Comparison of ENCODE assay signal across 22 cellular contexts in the genomic region with DNA sequence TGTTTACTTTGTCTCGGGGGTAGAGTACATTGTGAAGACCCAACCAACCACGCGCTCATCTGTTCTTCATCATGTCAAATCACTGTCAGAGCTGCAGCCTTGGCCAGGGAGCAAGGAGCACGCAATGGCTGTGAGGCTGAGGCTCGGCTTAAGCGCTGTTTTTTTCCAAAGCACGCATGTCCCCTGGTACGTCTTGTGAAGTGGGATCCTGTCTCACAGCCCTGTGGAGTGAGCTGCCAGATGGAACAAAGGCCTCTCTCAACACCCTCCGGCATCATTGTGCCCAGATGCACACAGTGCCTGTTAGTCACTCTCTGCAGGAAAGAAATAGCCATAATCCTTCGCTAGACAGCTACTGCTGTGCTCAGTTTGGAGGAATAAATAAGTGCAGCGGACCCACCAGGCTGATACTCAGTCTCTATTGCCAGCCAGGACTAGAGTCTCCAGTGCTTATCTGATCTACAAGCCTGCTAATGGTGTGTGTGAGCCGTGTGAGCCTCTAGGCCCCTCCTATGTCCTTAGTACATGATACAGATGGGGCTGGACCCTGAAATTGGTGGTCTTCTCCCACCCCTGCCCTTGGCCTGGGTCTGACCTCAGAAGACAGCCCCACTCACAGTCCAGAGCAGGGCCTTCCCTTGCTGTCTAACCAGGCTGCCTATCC.
DNase-seq lines count a peak whose midpoint lies in the region; ATAC-seq and TF ChIP-seq lines count a peak whose summit lies in the region.
"Had no signal": no experiment of that assay in that cellular context is flagged by ENCODE, and none has a peak within 500 bp of the region (broad histone marks: within the 10 kb centered on the region; RNA-seq: fewer than 3 reads in every experiment).

No MANE protein-coding gene starts in this region.

- H3K27me3 ChIP-seq in SK-N-SH (ENCODE audit: insufficient read depth) (no peaks in the 10 kb centered on the region), HAP-1 (ENCODE audit: low read depth) (no peaks in the 10 kb centered on the region)
- H3K27me3 ChIP-seq: SJCRH30, vagina had no signal

- H3K27me3 Mint-ChIP-seq in activated CD8-positive, alpha-beta T cell treated with anti-CD3 and anti-CD28 coated beads, Interleukin-2, amount 10 ng/mL, durations not matched to agents 7 days and 5 days (ENCODE audit: low read depth), result no peaks in the 10 kb centered on the region
- H3K27me3 Mint-ChIP-seq: activated naive CD4-positive, alpha-beta T cell treated with anti-CD3 and anti-CD28 coated beads, Interleukin-2, amount 10 ng/mL, durations not matched to agents 7 days and 5 days had no signal

- H3K9me3 ChIP-seq in SK-N-SH (no peaks in the 10 kb centered on the region), HAP-1 (no peaks in the 10 kb centered on the region)
- H3K9me3 ChIP-seq: Caco-2, SJCRH30, vagina had no signal

- peak in 1 of 2 experiments; percentile 49; a peak in 1 of 4 replicates for TF ChIP-seq EP300 in SK-N-SH (IDR thresholded peaks at IDR 0.05; ENCODE audit: borderline replicate concordance in 1 of 2, low read depth in 1 of 2, low read length in 1 of 2)

- peaks cover 0 to 20% of the 10 kb centered on the region in 2 experiments; a peak in 2 of 4 replicates for H3K4me1 ChIP-seq in SK-N-SH (ENCODE audit: control insufficient read depth in 1 of 2, insufficient read depth in 2 of 2, low read depth in 1 of 2, low read length in 1 of 2)
- no peaks in the 10 kb centered on the region for H3K4me1 ChIP-seq in HAP-1
- H3K4me1 ChIP-seq: Caco-2, SJCRH30, vagina had no signal

- no peak overlapping the region for H2AFZ ChIP-seq in SK-N-SH (ENCODE audit: low read depth)
- H2AFZ ChIP-seq: GM23338 had no signal

- H3K9me2 ChIP-seq in SK-N-SH, result no peaks in the 10 kb centered on the region

- in situ Hi-C loops in HAP-1 (cut with MboI; ENCODE audit: low sequenced_read_pairs), result no loop called here

- no peak overlapping the region for H3K4me3 Mint-ChIP-seq in activated CD8-positive, alpha-beta T cell treated with anti-CD3 and anti-CD28 coated beads, Interleukin-2, amount 10 ng/mL, durations not matched to agents 7 days and 5 days
- H3K4me3 Mint-ChIP-seq: activated naive CD4-positive, alpha-beta T cell treated with anti-CD3 and anti-CD28 coated beads, Interleukin-2, amount 10 ng/mL, durations not matched to agents 7 days and 5 days; GM23338; natural killer cell had no signal

- H3K9ac ChIP-seq in SK-N-SH, result no peak overlapping the region

- ATAC-seq in esophagus mucosa (peak; percentile 69), GM19035 (IDR thresholded peaks at IDR 0.05; ENCODE audit: unreplicated experiment) (no peak)
- no peak for ATAC-seq in activated CD8-positive, alpha-beta T cell treated with anti-CD3 and anti-CD28 coated beads, Interleukin-2, amount 10 ng/mL, durations not matched to agents 7 days and 5 days
- ATAC-seq: GM23338, natural killer cell, right cardiac atrium had no signal

- H3K27ac ChIP-seq in SK-N-SH (ENCODE audit: low read depth in 2 of 2, low read length in 1 of 2), result peak overlapping the region in 1 of 2 experiments; percentile 86; a peak in 2 of 4 replicates
- H3K27ac ChIP-seq: SJCRH30, vagina had no signal

- no peaks in the 10 kb centered on the region for H4K20me1 ChIP-seq in SK-N-SH (ENCODE audit: insufficient read depth)

- H3K36me3 ChIP-seq in SK-N-SH (replicated peaks in 1 of 2; ENCODE audit: control insufficient read depth in 1 of 2, insufficient read depth in 2 of 2, low read length in 1 of 2) (no peaks in the 10 kb centered on the region), HAP-1 (replicated peaks) (no peaks in the 10 kb centered on the region)
- H3K36me3 ChIP-seq: SJCRH30, vagina had no signal

- POLR2A ChIA-PET in SK-N-SH (lab: Yijun Ruan, JAX), result no interaction called here
- POLR2A ChIA-PET in activated CD8-positive, alpha-beta T cell treated with anti-CD3 and anti-CD28 coated beads, Interleukin-2, amount 10 ng/mL, durations not matched to agents 7 days and 5 days (lab: Charles Lee), result no interaction called here

- H3K79me2 ChIP-seq in SK-N-SH (ENCODE audit: insufficient read depth), result no peaks in the 10 kb centered on the region

- H3K36me3 Mint-ChIP-seq in activated CD8-positive, alpha-beta T cell treated with anti-CD3 and anti-CD28 coated beads, Interleukin-2, amount 10 ng/mL, durations not matched to agents 7 days and 5 days (ENCODE audit: low read depth), result peaks cover 42% of the 10 kb centered on the region
- H3K36me3 Mint-ChIP-seq: natural killer cell had no signal

- H3K4me1 Mint-ChIP-seq in activated CD8-positive, alpha-beta T cell treated with anti-CD3 and anti-CD28 coated beads, Interleukin-2, amount 10 ng/mL, durations not matched to agents 7 days and 5 days (ENCODE audit: low read depth), result no peaks in the 10 kb centered on the region
- H3K4me1 Mint-ChIP-seq: activated naive CD4-positive, alpha-beta T cell treated with anti-CD3 and anti-CD28 coated beads, Interleukin-2, amount 10 ng/mL, durations not matched to agents 7 days and 5 days; natural killer cell had no signal

- no peak overlapping the region for H3K4me3 ChIP-seq in SK-N-SH (ENCODE audit: low read depth in 2 of 2, low read length in 1 of 2)
- no peak overlapping the region for H3K4me3 ChIP-seq in HAP-1
- H3K4me3 ChIP-seq: GM23338, SJCRH30, vagina had no signal

- no peak overlapping the region for H3K4me2 ChIP-seq in SK-N-SH
- H3K4me2 ChIP-seq: GM23338 had no signal

- TF ChIP-seq CTCF in SK-N-SH (IDR thresholded peaks at IDR 0.05), result no peak

- DNase-seq in COLO829 (ENCODE audit: low spot score), result peak; percentile 64
- DNase-seq in SK-N-SH, result peak; percentile 74
- peak in 43 of 56 donors; percentile 6 to 63 (median 28) for DNase-seq in nucleus accumbens (lab: John Stamatoyannopoulos, UW)
- no peak for DNase-seq in HAP-1 (ENCODE audit: low spot score in 2 of 2)
- DNase-seq in effector CD4-positive, alpha-beta T cell, result no peak
- DNase-seq in activated CD8-positive, alpha-beta T cell treated with anti-CD3 and anti-CD28 coated beads, Interleukin-2, amount 10 ng/mL, durations not matched to agents 7 days and 5 days, result no peak
- DNase-seq: activated CD4-positive, alpha-beta T cell treated with anti-CD3 and anti-CD28 coated beads for 48 hours; activated naive CD4-positive, alpha-beta T cell treated with anti-CD3 and anti-CD28 coated beads, Interleukin-2, amount 10 ng/mL, durations not matched to agents 7 days and 5 days; activated T-cell treated with anti-CD3 and anti-CD28 coated beads for 4 hours; Caco-2; effector memory CD4-positive, alpha-beta T cell; GF-D8; Kasumi-1; natural killer cell; NCI-H1694; NCI-H526; right cardiac atrium; SJCRH30 had no signal

- H3F3A ChIP-seq in SK-N-SH (replicated peaks; ENCODE audit: insufficient read depth), result no peaks in the 10 kb centered on the region

- CTCF ChIA-PET in SK-N-SH (lab: Yijun Ruan, JAX), result interaction anchor here (1.0 to 7.7 kb wide), 5 partner anchors 22 to 886 kb away, joined by 3 to 30 read pairs (median 5); no protein-coding TSS in a partner anchor
- CTCF ChIA-PET in activated CD8-positive, alpha-beta T cell treated with anti-CD3 and anti-CD28 coated beads, Interleukin-2, amount 10 ng/mL, durations not matched to agents 7 days and 5 days (lab: Charles Lee), result interaction anchor here (1.3 to 2.2 kb wide), 2 partner anchors 28 to 69 kb away, joined by 3 to 8 read pairs; no protein-coding TSS in a partner anchor

- WGBS in SK-N-SH (ENCODE audit: low lambda C conversion rate), result 38% methylated on average over 10 of the region's 12 CpGs

- H3K27ac Mint-ChIP-seq in activated CD8-positive, alpha-beta T cell treated with anti-CD3 and anti-CD28 coated beads, Interleukin-2, amount 10 ng/mL, durations not matched to agents 7 days and 5 days, result no peak overlapping the region
- H3K27ac Mint-ChIP-seq: activated naive CD4-positive, alpha-beta T cell treated with anti-CD3 and anti-CD28 coated beads, Interleukin-2, amount 10 ng/mL, durations not matched to agents 7 days and 5 days; GM23338; natural killer cell had no signal

- TF ChIP-seq RAD21 in SK-N-SH (IDR thresholded peaks at IDR 0.05; ENCODE audit: low read length), result peak; percentile 33

- H3K9me3 Mint-ChIP-seq in activated CD8-positive, alpha-beta T cell treated with anti-CD3 and anti-CD28 coated beads, Interleukin-2, amount 10 ng/mL, durations not matched to agents 7 days and 5 days (ENCODE audit: insufficient read depth), result no peaks in the 10 kb centered on the region
- H3K9me3 Mint-ChIP-seq: activated naive CD4-positive, alpha-beta T cell treated with anti-CD3 and anti-CD28 coated beads, Interleukin-2, amount 10 ng/mL, durations not matched to agents 7 days and 5 days; natural killer cell had no signal

TF ChIP-seq in SK-N-SH, 30 proteins besides CTCF, POLR2A, EP300 and RAD21:
- no peak for TF ChIP-seq NFIC (IDR thresholded peaks at IDR 0.05; ENCODE audit: borderline replicate concordance)
- peak; percentile 12 for TF ChIP-seq CHD2 (IDR thresholded peaks at IDR 0.05; ENCODE audit: low read length, partially characterized antibody)
- peak; percentile 73; the same call in 1 of the 2 replicates for TF ChIP-seq FOXJ3 (CRISPR knock-in tag; IDR thresholded peaks at IDR 0.05)
- no peak for TF ChIP-seq YY1 (IDR thresholded peaks at IDR 0.05; ENCODE audit: low read depth)
- TF ChIP-seq GATA2 (CRISPR knock-in tag; IDR thresholded peaks at IDR 0.05), result peak; percentile 64
- no peak for TF ChIP-seq NRF1 (IDR thresholded peaks at IDR 0.05; ENCODE audit: low read depth, low read length)
- TF ChIP-seq TEAD4 (IDR thresholded peaks at IDR 0.05; ENCODE audit: borderline replicate concordance, insufficient read depth), result no peak
- no peak for TF ChIP-seq SIN3A (IDR thresholded peaks at IDR 0.05; ENCODE audit: borderline replicate concordance, low read depth, low read length)
- peak; percentile 76 for TF ChIP-seq MXI1 (IDR thresholded peaks at IDR 0.05; ENCODE audit: low read depth, low read length)

Comparison
In these comparisons a context has a peak if more than half of its experiments do, and no peak if none do; other contexts are left out.
1. DNase-seq: peak in COLO829 (single experiment), SK-N-SH (single experiment) and nucleus accumbens (43 of 56); none in HAP-1 (0 of 2), effector CD4-positive, alpha-beta T cell (single experiment) and activated CD8-positive, alpha-beta T cell treated with anti-CD3 and anti-CD28 coated beads, Interleukin-2, amount 10 ng/mL, durations not matched to agents 7 days and 5 days (single experiment).